In genomic region chr13:105541565-105541964, GRCh38 we compare ENCODE assay signal across 22 cellular contexts.
"Had no signal": no experiment of that assay in that cellular context is flagged by ENCODE, and none has a peak within 500 bp of the region (broad histone marks: within the 10 kb centered on the region; RNA-seq: fewer than 3 reads in every experiment).

No MANE protein-coding gene starts in this region.

- DNase-seq: hypothalamus; immature natural killer cell; kidney; left ventricle myocardium inferior; mesendoderm; naive thymus-derived CD4-positive, alpha-beta T cell; ovary; retina; right cardiac atrium; stimulated activated CD4-positive, alpha-beta T cell treated with anti-CD3 and anti-CD28 coated beads, Interleukin-12 subunit alpha, Interleukin-12 subunit beta, amount 100 ng/mL, for 4 hours; stimulated activated CD4-positive, alpha-beta T cell treated with anti-CD3 and anti-CD28 coated beads, Interleukin-15, amount 100 ng/mL, for 24 hours; stimulated activated CD4-positive, alpha-beta T cell treated with anti-CD3 and anti-CD28 coated beads, Interleukin-2, amount 100 ng/mL, for 24 hours; stimulated activated CD4-positive, alpha-beta T cell treated with anti-CD3 and anti-CD28 coated beads, Interleukin-4, amount 100 ng/mL, for 1 hour; stimulated activated naive B cell treated with anti-CD40 and anti-IgM and Interleukin-4, amounts not matched to agents 10 μg/mL and 1 μg/mL and 100 μg/mL, for 72 hours; stimulated activated naive CD8-positive, alpha-beta T cell treated with anti-CD3 and anti-CD28 coated beads, Interleukin-15, Interleukin-2, amounts not matched to agents 100 U/mL and 50 U/mL, for 24 hours; stomach; testis; thyroid gland; transverse colon; upper lobe of left lung had no signal

- ATAC-seq: naive thymus-derived CD4-positive, alpha-beta T cell; natural killer cell treated with Interleukin-12 subunit alpha and Interleukin-12 subunit beta and Interleukin-15 and Interleukin-18, amount 100 ng/mL, for 72 hours; right cardiac atrium; sciatic nerve; stimulated activated naive B cell treated with anti-CD40 and anti-IgM and Interleukin-4, amounts not matched to agents 10 μg/mL and 1 μg/mL and 100 μg/mL, for 72 hours; stimulated activated naive CD8-positive, alpha-beta T cell treated with anti-CD3 and anti-CD28 coated beads, Interleukin-15, Interleukin-2, amounts not matched to agents 100 U/mL and 50 U/mL, for 24 hours had no signal
